Comparison of ENCODE assay signal across 20 cellular contexts in genomic region chrX:65712005-65712861, GRCh38. TPM values are rescaled to one million over a fixed set of nuclear protein-coding genes. Genes with fewer than 3 reads are reported as not detected.
A peak's percentile ranks its signal among the peaks of the same experiment; 100 is the strongest.
DNase-seq lines count a peak whose midpoint lies in the region; ATAC-seq and TF ChIP-seq lines count a peak whose summit lies in the region.
"Had no signal": no experiment of that assay in that cellular context is flagged by ENCODE, and none has a peak within 500 bp of the region (broad histone marks: within the 10 kb centered on the region; RNA-seq: fewer than 3 reads in every experiment).

No MANE protein-coding gene starts in this region.

- H3K4me1 Mint-ChIP-seq in CD4-positive, CD25-positive, alpha-beta regulatory T cell: peaks cover 41 to 74% (median 51%) of the 10 kb centered on the region in 4 donors
- peaks cover 26% of the 10 kb centered on the region for H3K4me1 Mint-ChIP-seq in activated T-helper 17 cell treated with anti-CD3 and anti-CD28 coated beads, Interleukin-2, amount 50 U/mL, for 72 hours
- H3K4me1 Mint-ChIP-seq in mesothelial cell of epicardium: no peaks in the 10 kb centered on the region

- ATAC-seq in CD4-positive, CD25-positive, alpha-beta regulatory T cell (ENCODE audit: low read depth in 2 of 2): no peak
- ATAC-seq in activated T-helper 17 cell treated with anti-CD3 and anti-CD28 coated beads, Interleukin-2, amount 50 U/mL, for 72 hours (replicated peaks): no peak
- ATAC-seq in HG02852 (IDR thresholded peaks at IDR 0.05; ENCODE audit: unreplicated experiment) (no peak), HG03196 (IDR thresholded peaks at IDR 0.05; ENCODE audit: unreplicated experiment) (no peak)
- ATAC-seq: GM12878; left lung; stimulated activated naive CD8-positive, alpha-beta T cell treated with anti-CD3 and anti-CD28 coated beads, Interleukin-15, Interleukin-2, amounts not matched to agents 100 U/mL and 50 U/mL, for 24 hours had no signal

- H3K36me3 ChIP-seq in CD4-positive, CD25-positive, alpha-beta regulatory T cell (ENCODE audit: control insufficient read depth, insufficient read depth, low read length): peaks cover 11% of the 10 kb centered on the region
- peaks cover 5% of the 10 kb centered on the region for H3K36me3 ChIP-seq in right atrium auricular region
- H3K36me3 ChIP-seq: ovary, tibial nerve had no signal

- CTCF ChIA-PET in AG04450 (lab: Charles Lee): no interaction called here

- peak overlapping the region in 1 of 4 donors; percentile 63 for H3K4me3 Mint-ChIP-seq in CD4-positive, CD25-positive, alpha-beta regulatory T cell
- H3K4me3 Mint-ChIP-seq in activated T-helper 17 cell treated with anti-CD3 and anti-CD28 coated beads, Interleukin-2, amount 50 U/mL, for 72 hours: peak overlapping the region; percentile 32
- H3K4me3 Mint-ChIP-seq in mesothelial cell of epicardium: no peak overlapping the region
- H3K4me3 Mint-ChIP-seq: endodermal cell had no signal

- H3K36me3 Mint-ChIP-seq in CD4-positive, CD25-positive, alpha-beta regulatory T cell: peaks cover 25% of the 10 kb centered on the region
- peaks cover 87% of the 10 kb centered on the region for H3K36me3 Mint-ChIP-seq in activated T-helper 17 cell treated with anti-CD3 and anti-CD28 coated beads, Interleukin-2, amount 50 U/mL, for 72 hours (ENCODE audit: low read depth)
- H3K36me3 Mint-ChIP-seq in mesothelial cell of epicardium: peaks cover 2% of the 10 kb centered on the region

- DNase-seq in AG04450 (ENCODE audit: low read depth, low spot score) (no peak), right atrium auricular region (ENCODE audit: low spot score) (no peak), NCI-H1694 (lab: John Stamatoyannopoulos, UW) (no peak), mesothelial cell of epicardium (ENCODE audit: low spot score in 2 of 2, unreplicated experiment in 2 of 2) (no peak)
- no peak for DNase-seq in CD4-positive, CD25-positive, alpha-beta regulatory T cell
- DNase-seq: aorta; endodermal cell; GF-D8; left lung; NCI-H524; ovary; stimulated activated CD4-positive, alpha-beta T cell treated with anti-CD3 and anti-CD28 coated beads, Interleukin-1b, Interleukin-23, amount 100 ng/mL, for 48 hours; stimulated activated naive CD8-positive, alpha-beta T cell treated with anti-CD3 and anti-CD28 coated beads, Interleukin-15, Interleukin-2, amounts not matched to agents 100 U/mL and 50 U/mL, for 24 hours; T-helper 1 cell had no signal

- H3K4me3 ChIP-seq in AG04450 (ENCODE audit: low read depth, low read length) (no peak overlapping the region), right atrium auricular region (no peak overlapping the region)
- no peak overlapping the region for H3K4me3 ChIP-seq in CD4-positive, CD25-positive, alpha-beta regulatory T cell (ENCODE audit: low read depth, low read length)
- H3K4me3 ChIP-seq: GM12878, left lung, ovary, tibial nerve had no signal

- H3K27me3 ChIP-seq in AG04450 (ENCODE audit: control insufficient read depth, insufficient read depth, low read length) (no peaks in the 10 kb centered on the region), right atrium auricular region (no peaks in the 10 kb centered on the region)
- H3K27me3 ChIP-seq in CD4-positive, CD25-positive, alpha-beta regulatory T cell (ENCODE audit: control insufficient read depth, insufficient read depth, low read length): no peaks in the 10 kb centered on the region
- H3K27me3 ChIP-seq: left lung, ovary, tibial nerve had no signal

- H3K9me3 Mint-ChIP-seq in CD4-positive, CD25-positive, alpha-beta regulatory T cell: peaks cover 0 to 4% (median 0%) of the 10 kb centered on the region in 7 donors
- H3K9me3 Mint-ChIP-seq in activated T-helper 17 cell treated with anti-CD3 and anti-CD28 coated beads, Interleukin-2, amount 50 U/mL, for 72 hours: no peaks in the 10 kb centered on the region
- H3K9me3 Mint-ChIP-seq in mesothelial cell of epicardium: peaks cover 32% of the 10 kb centered on the region

- POLR2A ChIA-PET in AG04450 (lab: Yijun Ruan, JAX): interaction anchor here (0.7 to 1.2 kb wide), 2 partner anchors 32 to 43 kb away, joined by 5 to 6 read pairs; no protein-coding TSS in a partner anchor

- H3K27ac ChIP-seq in AG04450 (ENCODE audit: low read depth, low read length) (peak overlapping the region; percentile 78), right atrium auricular region (peak overlapping the region; percentile 8 to 14)
- H3K27ac ChIP-seq in CD4-positive, CD25-positive, alpha-beta regulatory T cell (ENCODE audit: insufficient read depth, low read length, poor library complexity, severe bottlenecking): peak overlapping the region; percentile 5
- H3K27ac ChIP-seq: left lung, ovary, VCaP had no signal

- H3K27me3 Mint-ChIP-seq in CD4-positive, CD25-positive, alpha-beta regulatory T cell: no peaks in the 10 kb centered on the region
- no peaks in the 10 kb centered on the region for H3K27me3 Mint-ChIP-seq in activated T-helper 17 cell treated with anti-CD3 and anti-CD28 coated beads, Interleukin-2, amount 50 U/mL, for 72 hours
- H3K27me3 Mint-ChIP-seq in mesothelial cell of epicardium (ENCODE audit: low read depth): no peaks in the 10 kb centered on the region

- H3K4me1 ChIP-seq in CD4-positive, CD25-positive, alpha-beta regulatory T cell (ENCODE audit: control insufficient read depth, insufficient read depth, low read length, poor library complexity, severe bottlenecking): peaks cover 44% of the 10 kb centered on the region
- H3K4me1 ChIP-seq in right atrium auricular region: peaks cover 0 to 31% of the 10 kb centered on the region in 2 donors

- H3K9me3 ChIP-seq in AG04450 (ENCODE audit: control insufficient read depth, insufficient read depth, low read length): no peaks in the 10 kb centered on the region
- no peaks in the 10 kb centered on the region for H3K9me3 ChIP-seq in CD4-positive, CD25-positive, alpha-beta regulatory T cell (ENCODE audit: control insufficient read depth in 2 of 2, low read length in 2 of 2)
- no peaks in the 10 kb centered on the region for H3K9me3 ChIP-seq in right atrium auricular region
- H3K9me3 ChIP-seq: left lung, ovary, tibial nerve had no signal

- TF ChIP-seq CTCF in AG04450 (IDR thresholded peaks at IDR 0.05; ENCODE audit: low read depth, low read length) (no peak), right atrium auricular region (IDR thresholded peaks at IDR 0.05) (no peak), mesothelial cell of epicardium (IDR thresholded peaks at IDR 0.05; ENCODE audit: unreplicated experiment) (no peak)

- no peak overlapping the region for H3K27ac Mint-ChIP-seq in CD4-positive, CD25-positive, alpha-beta regulatory T cell
- peak overlapping the region; percentile 59 for H3K27ac Mint-ChIP-seq in activated T-helper 17 cell treated with anti-CD3 and anti-CD28 coated beads, Interleukin-2, amount 50 U/mL, for 72 hours
- no peak overlapping the region for H3K27ac Mint-ChIP-seq in mesothelial cell of epicardium
- H3K27ac Mint-ChIP-seq: endodermal cell had no signal

RNA-seq across cellular contexts. Expression of gene MSN, which starts 44.8 kb away (rescaled TPM):
- 484 and 493 TPM in 2 replicates for polyA plus RNA-seq in AG04450 (2011; rRNA removed)
- 464 and 491 TPM in 2 replicates for polyA minus RNA-seq in AG04450 (2011; rRNA and poly(A)+ RNA removed)
- 339 TPM for total RNA-seq in CD4-positive, CD25-positive, alpha-beta regulatory T cell
- polyA plus RNA-seq in CD4-positive, CD25-positive, alpha-beta regulatory T cell: 100 to 1,000 TPM; 382 to 527 (median 469) TPM
- 100 to 1,000 TPM; 436 to 440 TPM for total RNA-seq in activated T-helper 17 cell treated with anti-CD3 and anti-CD28 coated beads, Interleukin-2, amount 50 U/mL, for 72 hours
- total RNA-seq in right atrium auricular region: 100 to 1,000 TPM; 125 to 256 TPM
- total RNA-seq in mesothelial cell of epicardium: 87.8 to 91.2 TPM (median 88.4 TPM) in 3 replicates

Comparison
In these comparisons a context has a peak if more than half of its experiments do, and no peak if none do; other contexts are left out.
1. H3K27ac ChIP-seq: peak in every context shown above with its lines; median percentile 78 in AG04450; 11 in right atrium auricular region; 5 in CD4-positive, CD25-positive, alpha-beta regulatory T cell.